8 cellular contexts compared by ENCODE assay signal in genomic region chrX:11757729-11758399, GRCh38. TPM values are rescaled to one million over a fixed set of nuclear protein-coding genes. Genes with fewer than 3 reads are reported as not detected.
DNase-seq lines count a peak whose midpoint lies in the region; ATAC-seq and TF ChIP-seq lines count a peak whose summit lies in the region.

MSL3 (plus strand) TSS chrX:11758237; CDS start chrX:11758264, 27 bp downstream.

- H4K5ac ChIP-seq in mesendoderm (ENCODE audit: low read length), result no peak within 1 kb of the TSS

- H4K8ac ChIP-seq in mesendoderm (ENCODE audit: low read depth, low read length), result no peak within 1 kb of the TSS

- peak within 1 kb of the TSS; percentile 98 for H3K27ac Mint-ChIP-seq in endothelial cell (ENCODE audit: unreplicated experiment)
- peak within 1 kb of the TSS; percentile 97 for H3K27ac Mint-ChIP-seq in stimulated activated naive B cell treated with anti-CD40 and anti-IgM and Interleukin-4, amounts not matched to agents 10 μg/mL and 1 μg/mL and 100 μg/mL, for 72 hours

- peak; percentile 29 for ATAC-seq in HG02610 (IDR thresholded peaks at IDR 0.05; ENCODE audit: unreplicated experiment)
- ATAC-seq in stimulated activated naive B cell treated with anti-CD40 and anti-IgM and Interleukin-4, amounts not matched to agents 10 μg/mL and 1 μg/mL and 100 μg/mL, for 72 hours (replicated peaks), result peak; percentile 38 to 56

- no peak within 1 kb of the TSS for H2AK5ac ChIP-seq in mesendoderm (ENCODE audit: low read length)

- peak within 1 kb of the TSS; percentile 91 for H3K4ac ChIP-seq in mesendoderm (ENCODE audit: low read depth, low read length)

- H3K4me1 Mint-ChIP-seq in endothelial cell (ENCODE audit: unreplicated experiment), result peaks cover 4% of the 10 kb centered on the region
- peaks cover 9 to 29% of the 10 kb centered on the region in 2 donors for H3K4me1 Mint-ChIP-seq in stimulated activated naive B cell treated with anti-CD40 and anti-IgM and Interleukin-4, amounts not matched to agents 10 μg/mL and 1 μg/mL and 100 μg/mL, for 72 hours

- H3K27me3 ChIP-seq in mesendoderm (ENCODE audit: insufficient read depth, low read length, poor library complexity), result no peaks in the 10 kb centered on the region

- no CpG with 5 or more reads among the region's 93 CpGs for WGBS in mesendoderm (ENCODE audit: extremely low coverage, insufficient coverage, low lambda C conversion rate)

- H2BK120ac ChIP-seq in mesendoderm (ENCODE audit: low read depth, low read length), result peak within 1 kb of the TSS; percentile 61

- H2BK15ac ChIP-seq in mesendoderm (replicated peaks; ENCODE audit: low read depth), result no peak within 1 kb of the TSS

- peak within 1 kb of the TSS; percentile 53 for H3K4me2 ChIP-seq in mesendoderm (ENCODE audit: low read length)

- no peak for TF ChIP-seq CTCF in endothelial cell (IDR thresholded peaks at IDR 0.05; ENCODE audit: unreplicated experiment)

- peak within 1 kb of the TSS; percentile 98 for H3K18ac ChIP-seq in mesendoderm (ENCODE audit: low read length)

- peak; percentile 2 to 23 for DNase-seq in SHP77 (lab: John Stamatoyannopoulos, UW)
- no peak for DNase-seq in SHP77 treated with DMSO at 0.1 percent for 48 hours (lab: John Stamatoyannopoulos, UW)
- DNase-seq in NCI-H2196 (lab: John Stamatoyannopoulos, UW; ENCODE audit: unreplicated experiment), result peak; percentile 53
- peak; percentile 68 for DNase-seq in activated CD8-positive, alpha-beta memory T cell treated with anti-CD3 and anti-CD28 coated beads, Interleukin-2, amount 50 U/mL, for 4 hours
- DNase-seq in endothelial cell (ENCODE audit: low spot score), result peak; percentile 55
- DNase-seq in mesendoderm, result peak; percentile 47
- peak; percentile 41 for DNase-seq in stimulated activated naive B cell treated with anti-CD40 and anti-IgM and Interleukin-4, amounts not matched to agents 10 μg/mL and 1 μg/mL and 100 μg/mL, for 72 hours

- peak within 1 kb of the TSS; percentile 84 for H3K9ac ChIP-seq in mesendoderm (ENCODE audit: low read length)

- peak within 1 kb of the TSS; percentile 78 for H3K4me3 ChIP-seq in mesendoderm (ENCODE audit: low read length)

- H2BK5ac ChIP-seq in mesendoderm (ENCODE audit: low read length), result no peak within 1 kb of the TSS

- no peaks in the 10 kb centered on the region for H3K4me1 ChIP-seq in mesendoderm (ENCODE audit: control insufficient read depth, low read depth, low read length)

- H3K79me2 ChIP-seq in mesendoderm (ENCODE audit: control insufficient read depth, insufficient read depth, low read length), result no peaks in the 10 kb centered on the region

- no peaks in the 10 kb centered on the region for H3K36me3 Mint-ChIP-seq in endothelial cell (ENCODE audit: low read depth, unreplicated experiment)
- peaks cover 0 to 9% of the 10 kb centered on the region in 2 donors for H3K36me3 Mint-ChIP-seq in stimulated activated naive B cell treated with anti-CD40 and anti-IgM and Interleukin-4, amounts not matched to agents 10 μg/mL and 1 μg/mL and 100 μg/mL, for 72 hours

- peak within 1 kb of the TSS; percentile 62 for H3K27ac ChIP-seq in mesendoderm (ENCODE audit: low read depth, low read length)

- H3K9me3 Mint-ChIP-seq in endothelial cell (ENCODE audit: unreplicated experiment), result no peaks in the 10 kb centered on the region
- H3K9me3 Mint-ChIP-seq in stimulated activated naive B cell treated with anti-CD40 and anti-IgM and Interleukin-4, amounts not matched to agents 10 μg/mL and 1 μg/mL and 100 μg/mL, for 72 hours, result peaks cover 0 to 4% of the 10 kb centered on the region in 2 donors

- H3K79me1 ChIP-seq in mesendoderm (ENCODE audit: low read length), result no peaks in the 10 kb centered on the region

- no peaks in the 10 kb centered on the region for H3K36me3 ChIP-seq in mesendoderm (ENCODE audit: control insufficient read depth, insufficient read depth, low read length)

- H3K56ac ChIP-seq in mesendoderm (ENCODE audit: low read length), result peak within 1 kb of the TSS; percentile 88

- no peak within 1 kb of the TSS for H3K23ac ChIP-seq in mesendoderm (ENCODE audit: low read length)

- peak within 1 kb of the TSS; percentile 98 for H3K4me3 Mint-ChIP-seq in endothelial cell (ENCODE audit: unreplicated experiment)
- H3K4me3 Mint-ChIP-seq in stimulated activated naive B cell treated with anti-CD40 and anti-IgM and Interleukin-4, amounts not matched to agents 10 μg/mL and 1 μg/mL and 100 μg/mL, for 72 hours, result peak within 1 kb of the TSS; percentile 96 to 99

- peaks cover 6% of the 10 kb centered on the region for H3K27me3 Mint-ChIP-seq in endothelial cell (ENCODE audit: unreplicated experiment)
- H3K27me3 Mint-ChIP-seq in stimulated activated naive B cell treated with anti-CD40 and anti-IgM and Interleukin-4, amounts not matched to agents 10 μg/mL and 1 μg/mL and 100 μg/mL, for 72 hours, result peaks cover 4 to 6% of the 10 kb centered on the region in 2 donors

RNA-seq across cellular contexts. Expression of gene MSL3, which starts in this region (rescaled TPM):
- total RNA-seq in endothelial cell (ENCODE audit: unreplicated experiment), result 55.0 TPM
- 13.2 TPM for polyA plus RNA-seq in mesendoderm (2013, experiment 1 of 2)
- 14.0 TPM for polyA plus RNA-seq in mesendoderm (2013, experiment 2 of 2)
